In genomic region chr14:77339407-77339806, GRCh38 we compare ENCODE assay signal across 1 cellular context.
TF ChIP-seq lines count a peak whose summit lies in the region.

No MANE protein-coding gene starts in this region.

TF ChIP-seq in H1, 55 proteins besides CTCF, POLR2A, EP300 and RAD21:
- TF ChIP-seq TCF12 (IDR thresholded peaks at IDR 0.05; ENCODE audit: low read depth, low read length) (no peak), SRF (IDR thresholded peaks at IDR 0.05; ENCODE audit: low read depth, low read length) (no peak), FOSL1 (IDR thresholded peaks at IDR 0.05; ENCODE audit: insufficient read depth, low read depth, low read length) (no peak), SIN3A (conservative IDR thresholded peaks at IDR 0.05 in 1 of 2, IDR thresholded peaks at IDR 0.05 in 1 of 2; ENCODE audit: low read depth in 1 of 2, low read length in 2 of 2) (no peak), SUZ12 (IDR thresholded peaks at IDR 0.05; ENCODE audit: low read length) (no peak), CBX8 (IDR thresholded peaks at IDR 0.05; ENCODE audit: borderline replicate concordance, low read depth, low read length) (no peak), KDM1A (IDR thresholded peaks at IDR 0.05; ENCODE audit: borderline replicate concordance, low read length) (no peak), RNF2 (IDR thresholded peaks at IDR 0.05; ENCODE audit: borderline replicate concordance, low read depth, low read length, missing control alignments, poor library complexity, severe bottlenecking) (no peak), CHD1 (IDR thresholded peaks at IDR 0.05; ENCODE audit: low read depth, low read length) (no peak), POU5F1 (IDR thresholded peaks at IDR 0.05; ENCODE audit: low read depth, low read length) (no peak)
